ENCODE assay signal across 1 cellular context in the genomic region with DNA sequence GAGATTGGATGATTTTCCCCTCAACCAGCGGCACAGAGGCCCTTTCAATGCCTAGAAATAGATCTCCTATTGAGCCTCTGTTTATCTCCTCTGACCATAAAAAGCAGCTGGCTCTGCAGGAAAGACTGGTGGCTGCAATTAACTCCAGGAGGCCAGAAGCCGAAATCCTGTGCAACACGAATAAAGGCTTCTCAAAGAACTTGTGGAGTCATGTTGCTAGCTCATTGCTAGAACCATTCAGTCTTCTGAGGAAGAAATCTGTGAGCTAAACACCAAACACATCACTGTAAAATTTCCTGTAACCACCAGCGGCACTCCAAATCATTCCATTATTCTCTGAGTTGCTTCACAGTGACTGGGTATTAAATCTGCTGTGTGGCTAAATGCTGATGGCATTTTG.
TF ChIP-seq lines count a peak whose summit lies in the region.

No MANE protein-coding gene starts in this region.

TF ChIP-seq in GM23338, 12 proteins besides CTCF, POLR2A, EP300 and RAD21 (continued from another document):
- TF ChIP-seq, protein P1, sequence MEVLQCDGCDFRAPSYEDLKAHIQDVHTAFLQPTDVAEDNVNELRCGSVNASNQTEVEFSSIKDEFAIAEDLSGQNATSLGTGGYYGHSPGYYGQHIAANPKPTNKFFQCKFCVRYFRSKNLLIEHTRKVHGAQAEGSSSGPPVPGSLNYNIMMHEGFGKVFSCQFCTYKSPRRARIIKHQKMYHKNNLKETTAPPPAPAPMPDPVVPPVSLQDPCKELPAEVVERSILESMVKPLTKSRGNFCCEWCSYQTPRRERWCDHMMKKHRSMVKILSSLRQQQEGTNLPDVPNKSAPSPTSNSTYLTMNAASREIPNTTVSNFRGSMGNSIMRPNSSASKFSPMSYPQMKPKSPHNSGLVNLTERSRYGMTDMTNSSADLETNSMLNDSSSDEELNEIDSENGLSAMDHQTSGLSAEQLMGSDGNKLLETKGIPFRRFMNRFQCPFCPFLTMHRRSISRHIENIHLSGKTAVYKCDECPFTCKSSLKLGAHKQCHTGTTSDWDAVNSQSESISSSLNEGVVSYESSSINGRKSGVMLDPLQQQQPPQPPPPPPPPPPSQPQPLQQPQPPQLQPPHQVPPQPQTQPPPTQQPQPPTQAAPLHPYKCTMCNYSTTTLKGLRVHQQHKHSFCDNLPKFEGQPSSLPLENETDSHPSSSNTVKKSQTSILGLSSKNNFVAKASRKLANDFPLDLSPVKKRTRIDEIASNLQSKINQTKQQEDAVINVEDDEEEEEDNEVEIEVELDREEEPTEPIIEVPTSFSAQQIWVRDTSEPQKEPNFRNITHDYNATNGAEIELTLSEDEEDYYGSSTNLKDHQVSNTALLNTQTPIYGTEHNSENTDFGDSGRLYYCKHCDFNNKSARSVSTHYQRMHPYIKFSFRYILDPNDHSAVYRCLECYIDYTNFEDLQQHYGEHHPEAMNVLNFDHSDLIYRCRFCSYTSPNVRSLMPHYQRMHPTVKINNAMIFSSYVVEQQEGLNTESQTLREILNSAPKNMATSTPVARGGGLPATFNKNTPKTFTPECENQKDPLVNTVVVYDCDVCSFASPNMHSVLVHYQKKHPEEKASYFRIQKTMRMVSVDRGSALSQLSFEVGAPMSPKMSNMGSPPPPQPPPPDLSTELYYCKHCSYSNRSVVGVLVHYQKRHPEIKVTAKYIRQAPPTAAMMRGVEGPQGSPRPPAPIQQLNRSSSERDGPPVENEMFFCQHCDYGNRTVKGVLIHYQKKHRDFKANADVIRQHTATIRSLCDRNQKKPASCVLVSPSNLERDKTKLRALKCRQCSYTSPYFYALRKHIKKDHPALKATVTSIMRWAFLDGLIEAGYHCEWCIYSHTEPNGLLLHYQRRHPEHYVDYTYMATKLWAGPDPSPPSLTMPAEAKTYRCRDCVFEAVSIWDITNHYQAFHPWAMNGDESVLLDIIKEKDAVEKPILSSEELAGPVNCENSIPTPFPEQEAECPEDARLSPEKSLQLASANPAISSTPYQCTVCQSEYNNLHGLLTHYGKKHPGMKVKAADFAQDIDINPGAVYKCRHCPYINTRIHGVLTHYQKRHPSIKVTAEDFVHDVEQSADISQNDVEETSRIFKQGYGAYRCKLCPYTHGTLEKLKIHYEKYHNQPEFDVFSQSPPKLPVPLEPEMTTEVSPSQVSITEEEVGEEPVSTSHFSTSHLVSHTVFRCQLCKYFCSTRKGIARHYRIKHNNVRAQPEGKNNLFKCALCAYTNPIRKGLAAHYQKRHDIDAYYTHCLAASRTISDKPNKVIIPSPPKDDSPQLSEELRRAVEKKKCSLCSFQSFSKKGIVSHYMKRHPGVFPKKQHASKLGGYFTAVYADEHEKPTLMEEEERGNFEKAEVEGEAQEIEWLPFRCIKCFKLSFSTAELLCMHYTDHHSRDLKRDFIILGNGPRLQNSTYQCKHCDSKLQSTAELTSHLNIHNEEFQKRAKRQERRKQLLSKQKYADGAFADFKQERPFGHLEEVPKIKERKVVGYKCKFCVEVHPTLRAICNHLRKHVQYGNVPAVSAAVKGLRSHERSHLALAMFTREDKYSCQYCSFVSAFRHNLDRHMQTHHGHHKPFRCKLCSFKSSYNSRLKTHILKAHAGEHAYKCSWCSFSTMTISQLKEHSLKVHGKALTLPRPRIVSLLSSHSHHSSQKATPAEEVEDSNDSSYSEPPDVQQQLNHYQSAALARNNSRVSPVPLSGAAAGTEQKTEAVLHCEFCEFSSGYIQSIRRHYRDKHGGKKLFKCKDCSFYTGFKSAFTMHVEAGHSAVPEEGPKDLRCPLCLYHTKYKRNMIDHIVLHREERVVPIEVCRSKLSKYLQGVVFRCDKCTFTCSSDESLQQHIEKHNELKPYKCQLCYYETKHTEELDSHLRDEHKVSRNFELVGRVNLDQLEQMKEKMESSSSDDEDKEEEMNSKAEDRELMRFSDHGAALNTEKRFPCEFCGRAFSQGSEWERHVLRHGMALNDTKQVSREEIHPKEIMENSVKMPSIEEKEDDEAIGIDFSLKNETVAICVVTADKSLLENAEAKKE (CRISPR knock-in tag; IDR thresholded peaks at IDR 0.05), result peak; percentile 62; the same call in 1 of the 2 replicates
- TF ChIP-seq NANOG (IDR thresholded peaks at IDR 0.05; ENCODE audit: borderline replicate concordance), result no peak
